ENCODE assay signal across 16 cellular contexts in genomic region chr3:182248349-182248880, GRCh38.
DNase-seq lines count a peak whose midpoint lies in the region; ATAC-seq and TF ChIP-seq lines count a peak whose summit lies in the region.
"Had no signal": no experiment of that assay in that cellular context is flagged by ENCODE, and none has a peak within 500 bp of the region (broad histone marks: within the 10 kb centered on the region; RNA-seq: fewer than 3 reads in every experiment).

No MANE protein-coding gene starts in this region.

- H3K9me2 ChIP-seq in PC-9 (ENCODE audit: insufficient read depth): no peaks in the 10 kb centered on the region

- intact Hi-C loops in PC-9 (cut with micrococcal nuclease; ENCODE audit: unreplicated experiment): no loop called here

- no TSS peak for BruUV-seq in PC-9 (replicated peaks; lab: Mats Ljungman, UMichigan)

- H3F3A ChIP-seq in PC-9 (ENCODE audit: insufficient read depth, low read depth): no peaks in the 10 kb centered on the region

- TF ChIP-seq CTCF in BE2C (IDR thresholded peaks at IDR 0.05; ENCODE audit: low read depth, low read length) (peak; percentile 20; the same call in 1 of the 2 replicates), PC-9 (conservative IDR thresholded peaks at IDR 0.05) (peak; percentile 33; the same call in 1 of the 2 replicates), epithelial cell of proximal tubule (conservative IDR thresholded peaks at IDR 0.05; ENCODE audit: low read depth, low read length) (peak; percentile 41)

- CTCF ChIA-PET in PC-9 (lab: Charles Lee): interaction anchor here (0.7 kb wide), 1 partner anchor 11 kb away, joined by 3 read pairs; no protein-coding TSS in a partner anchor
- CTCF ChIA-PET in activated CD4-positive, alpha-beta memory T cell treated with anti-CD3 and anti-CD28 coated beads, Interleukin-2, amount 10 ng/mL, durations not matched to agents 7 days and 5 days (lab: Charles Lee): interaction anchor here (1.3 kb wide), 1 partner anchor 436 kb away, joined by 4 read pairs; no protein-coding TSS in a partner anchor

- no peaks in the 10 kb centered on the region for H3K27me3 ChIP-seq in BE2C
- H3K27me3 ChIP-seq in PC-9 (ENCODE audit: insufficient read depth, low read depth): no peaks in the 10 kb centered on the region
- H3K27me3 ChIP-seq: esophagus squamous epithelium, vagina had no signal

- H3K9me3 ChIP-seq in BE2C: no peaks in the 10 kb centered on the region
- no peaks in the 10 kb centered on the region for H3K9me3 ChIP-seq in PC-9 (ENCODE audit: insufficient read depth, low read depth)
- H3K9me3 ChIP-seq: esophagus squamous epithelium, vagina had no signal

- H3K4me3 ChIP-seq in BE2C (ENCODE audit: low read depth, low read length): no peak overlapping the region
- H3K4me3 ChIP-seq in PC-9: no peak overlapping the region
- H3K4me3 ChIP-seq in epithelial cell of proximal tubule (ENCODE audit: low read depth, low read length): no peak overlapping the region
- H3K4me3 ChIP-seq: esophagus squamous epithelium, vagina had no signal

- H3K9me3 Mint-ChIP-seq in activated CD4-positive, alpha-beta memory T cell treated with anti-CD3 and anti-CD28 coated beads, Interleukin-2, amount 10 ng/mL, durations not matched to agents 7 days and 5 days: no peaks in the 10 kb centered on the region
- H3K9me3 Mint-ChIP-seq: CD8-positive, alpha-beta T cell had no signal

- H3K27ac ChIP-seq in PC-9: no peak overlapping the region
- H3K27ac ChIP-seq: esophagus squamous epithelium, vagina had no signal

- H3K27ac Mint-ChIP-seq in activated CD4-positive, alpha-beta memory T cell treated with anti-CD3 and anti-CD28 coated beads, Interleukin-2, amount 10 ng/mL, durations not matched to agents 7 days and 5 days: no peak overlapping the region
- H3K27ac Mint-ChIP-seq: CD8-positive, alpha-beta T cell; immature natural killer cell; naive thymus-derived CD8-positive, alpha-beta T cell had no signal

- H3K79me2 ChIP-seq in PC-9 (ENCODE audit: low read depth): no peaks in the 10 kb centered on the region

- H4K20me1 ChIP-seq in PC-9 (ENCODE audit: insufficient read depth): no peaks in the 10 kb centered on the region

- H3K4me1 ChIP-seq in BE2C: peaks cover 3% of the 10 kb centered on the region
- no peaks in the 10 kb centered on the region for H3K4me1 ChIP-seq in PC-9 (replicated peaks; ENCODE audit: insufficient read depth)
- H3K4me1 ChIP-seq: esophagus squamous epithelium, vagina had no signal

- no peak overlapping the region for H3K4me2 ChIP-seq in PC-9

- no peaks in the 10 kb centered on the region for H3K27me3 Mint-ChIP-seq in activated CD4-positive, alpha-beta memory T cell treated with anti-CD3 and anti-CD28 coated beads, Interleukin-2, amount 10 ng/mL, durations not matched to agents 7 days and 5 days

- ATAC-seq in GM19035 (IDR thresholded peaks at IDR 0.05; ENCODE audit: unreplicated experiment) (peak; percentile 48), GM18861 (IDR thresholded peaks at IDR 0.05; ENCODE audit: unreplicated experiment) (no peak)
- ATAC-seq: CD8-positive, alpha-beta T cell; naive thymus-derived CD8-positive, alpha-beta T cell had no signal

- H3K4me3 Mint-ChIP-seq in activated CD4-positive, alpha-beta memory T cell treated with anti-CD3 and anti-CD28 coated beads, Interleukin-2, amount 10 ng/mL, durations not matched to agents 7 days and 5 days: no peak overlapping the region
- H3K4me3 Mint-ChIP-seq: CD8-positive, alpha-beta T cell; immature natural killer cell; naive thymus-derived CD8-positive, alpha-beta T cell had no signal

- H2AFZ ChIP-seq in PC-9: no peak overlapping the region

- H3K4me1 Mint-ChIP-seq in activated CD4-positive, alpha-beta memory T cell treated with anti-CD3 and anti-CD28 coated beads, Interleukin-2, amount 10 ng/mL, durations not matched to agents 7 days and 5 days: peaks cover 3% of the 10 kb centered on the region
- H3K4me1 Mint-ChIP-seq: immature natural killer cell; naive thymus-derived CD8-positive, alpha-beta T cell had no signal

- H3K36me3 ChIP-seq in BE2C (no peaks in the 10 kb centered on the region), PC-9 (ENCODE audit: low read depth) (no peaks in the 10 kb centered on the region)
- H3K36me3 ChIP-seq: esophagus squamous epithelium, vagina had no signal

- DNase-seq in BE2C (no peak), PC-9 (peak in 1 of 2 experiments; percentile 33), epithelial cell of proximal tubule (ENCODE audit: low read depth) (no peak), T-helper 1 cell (no peak), AG08396 (ENCODE audit: low spot score) (no peak)
- no peak for DNase-seq in activated CD4-positive, alpha-beta memory T cell treated with anti-CD3 and anti-CD28 coated beads, Interleukin-2, amount 10 ng/mL, durations not matched to agents 7 days and 5 days
- DNase-seq: activated CD4-positive, CD25-positive, alpha-beta regulatory T cell treated with anti-CD3 and anti-CD28 coated beads, Interleukin-2, amount 50 U/mL, for 72 hours; CD8-positive, alpha-beta T cell; esophagus squamous epithelium; immature natural killer cell; naive thymus-derived CD8-positive, alpha-beta T cell; NCI-H187; stimulated activated CD4-positive, alpha-beta T cell treated with anti-CD3 and anti-CD28 coated beads, Interleukin-12 subunit alpha, Interleukin-12 subunit beta, amount 100 ng/mL, for 4 hours had no signal

- POLR2A ChIA-PET in PC-9 (lab: Charles Lee; ENCODE audit: unreplicated experiment): no interaction called here
- POLR2A ChIA-PET in activated CD4-positive, alpha-beta memory T cell treated with anti-CD3 and anti-CD28 coated beads, Interleukin-2, amount 10 ng/mL, durations not matched to agents 7 days and 5 days (lab: Charles Lee): no interaction called here

- no peaks in the 10 kb centered on the region for H3K36me3 Mint-ChIP-seq in activated CD4-positive, alpha-beta memory T cell treated with anti-CD3 and anti-CD28 coated beads, Interleukin-2, amount 10 ng/mL, durations not matched to agents 7 days and 5 days (ENCODE audit: low read depth)
- H3K36me3 Mint-ChIP-seq: CD8-positive, alpha-beta T cell; immature natural killer cell; naive thymus-derived CD8-positive, alpha-beta T cell had no signal
